ENCODE assay signal across 8 cellular contexts in the genomic region with DNA sequence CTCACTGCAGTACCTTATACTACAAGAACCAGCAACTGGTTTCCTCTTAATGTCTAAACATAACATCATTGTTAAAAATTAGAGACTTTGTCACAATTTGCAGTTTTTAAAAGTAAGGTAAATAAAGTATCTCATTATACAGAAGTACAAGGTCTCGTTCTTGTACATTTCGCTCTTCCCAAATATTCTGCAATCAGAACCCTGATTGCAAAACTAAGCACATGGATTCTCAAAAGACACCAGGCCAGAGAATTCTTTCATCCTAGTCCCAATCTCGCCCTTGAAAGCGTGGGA. TPM values are rescaled to one million over a fixed set of nuclear protein-coding genes. Genes with fewer than 3 reads are reported as not detected.
DNase-seq lines count a peak whose midpoint lies in the region; ATAC-seq and TF ChIP-seq lines count a peak whose summit lies in the region.

No MANE protein-coding gene starts in this region.

- peak overlapping the region; percentile 86 for H3K4me3 Mint-ChIP-seq in T-helper 17 cell

- H3K27ac Mint-ChIP-seq in T-helper 17 cell, result peak overlapping the region; percentile 71

- peak overlapping the region; percentile 51 for H3K9ac ChIP-seq in rectal smooth muscle tissue (ENCODE audit: low read length)

- H3K36me3 Mint-ChIP-seq in T-helper 17 cell (ENCODE audit: low read depth), result peaks cover 3% of the 10 kb centered on the region

- no peaks in the 10 kb centered on the region for H3K36me3 ChIP-seq in GM06990 (ENCODE audit: control insufficient read depth, insufficient read depth, low read length)
- no peaks in the 10 kb centered on the region for H3K36me3 ChIP-seq in rectal smooth muscle tissue (ENCODE audit: control insufficient read depth, insufficient read depth, low read length)

- H3K4me3 ChIP-seq in GM06990 (replicated peaks; ENCODE audit: low read depth, low read length) (peak overlapping the region; percentile 47), rectal smooth muscle tissue (ENCODE audit: low read length) (peak overlapping the region; percentile 88)

- DNase-seq in GM06990 (ENCODE audit: extremely low read depth, insufficient read length) (no peak), T-helper 17 cell (no peak), fibroblast of peridontal ligament (ENCODE audit: extremely low read depth) (peak; percentile 76), posterior vena cava (ENCODE audit: low spot score) (no peak)
- DNase-seq in stimulated activated naive CD4-positive, alpha-beta T cell treated with Interleukin-2 at 50 U/mL for 16 hours (lab: John Stamatoyannopoulos, UW), result no peak

- TF ChIP-seq CTCF in GM06990 (IDR thresholded peaks at IDR 0.05; ENCODE audit: insufficient read depth, low read length, poor library complexity, severe bottlenecking), result no peak

- peaks cover 11% of the 10 kb centered on the region for H3K4me1 Mint-ChIP-seq in T-helper 17 cell

- ATAC-seq in T-helper 17 cell (no peak), GM18873 (IDR thresholded peaks at IDR 0.05; ENCODE audit: low FRiP score, unreplicated experiment) (no peak), HG03025 (IDR thresholded peaks at IDR 0.05; ENCODE audit: low FRiP score, unreplicated experiment) (no peak)

- peaks cover 9% of the 10 kb centered on the region for H3K4me1 ChIP-seq in rectal smooth muscle tissue (ENCODE audit: control insufficient read depth, insufficient read depth, low read length)

- H3K27me3 ChIP-seq in GM06990 (replicated peaks; ENCODE audit: control insufficient read depth, insufficient read depth, low read length) (no peaks in the 10 kb centered on the region; the same call in none of the 2 replicates), rectal smooth muscle tissue (ENCODE audit: control insufficient read depth, insufficient read depth, low read length) (no peaks in the 10 kb centered on the region)

- peak overlapping the region; percentile 89 for H3K27ac ChIP-seq in rectal smooth muscle tissue (ENCODE audit: low read depth, low read length)

- H3K27me3 Mint-ChIP-seq in T-helper 17 cell, result no peaks in the 10 kb centered on the region

- no peaks in the 10 kb centered on the region for H3K9me3 ChIP-seq in T-helper 17 cell (ENCODE audit: control insufficient read depth, low read length, poor library complexity, severe bottlenecking)

- intact Hi-C loops in posterior vena cava (cut with DNase I), result no loop called here

RNA-seq across cellular contexts. Expression of a gene that starts 0.4 kb away (rescaled TPM):
- total RNA-seq in T-helper 17 cell, result 10 to 100 TPM in 1 of 2 donors, 1 to 10 TPM in 1; 3.9 to 11.6 TPM
- 10 to 100 TPM; 11.3 to 12.0 TPM for total RNA-seq in posterior vena cava
